1 cellular context compared by ENCODE assay signal in the genomic region with DNA sequence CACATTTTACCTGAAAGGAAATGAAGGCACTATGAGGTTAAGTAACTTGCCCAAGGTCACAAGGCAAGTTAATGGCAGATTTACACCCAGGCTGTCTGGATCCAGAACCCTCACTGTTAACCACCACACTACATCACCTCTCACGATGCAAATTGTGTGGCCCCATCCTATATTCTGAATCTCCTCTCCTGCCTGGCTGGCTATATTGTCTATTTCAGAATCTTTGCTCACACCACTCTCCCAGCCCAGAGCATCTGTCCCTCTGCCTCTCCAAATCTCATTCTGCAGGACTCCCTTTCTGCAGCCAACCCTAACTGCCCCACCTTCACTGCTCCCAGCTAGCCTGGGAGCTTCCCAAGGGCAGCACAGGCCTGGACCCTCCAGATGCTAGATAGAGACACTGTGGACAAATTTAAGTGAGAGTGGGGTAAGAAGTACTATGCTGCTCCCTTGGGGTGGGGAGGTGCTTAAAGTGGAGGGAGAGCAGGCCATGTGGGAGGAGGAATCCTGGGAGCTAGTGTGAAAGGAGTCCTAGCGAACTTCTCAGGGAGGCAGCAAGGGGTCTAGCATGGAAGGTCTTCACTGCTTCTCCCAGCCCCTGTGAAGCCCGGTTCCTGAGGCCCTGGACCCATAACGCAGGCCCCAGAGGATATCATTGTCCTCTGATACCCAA.
A peak's percentile ranks its signal among the peaks of the same experiment; 100 is the strongest.
TF ChIP-seq lines count a peak whose summit lies in the region.

No MANE protein-coding gene starts in this region.

TF ChIP-seq in WTC11, 78 proteins besides CTCF, POLR2A, EP300 and RAD21 (continued from another document):
- TF ChIP-seq, protein P1, sequence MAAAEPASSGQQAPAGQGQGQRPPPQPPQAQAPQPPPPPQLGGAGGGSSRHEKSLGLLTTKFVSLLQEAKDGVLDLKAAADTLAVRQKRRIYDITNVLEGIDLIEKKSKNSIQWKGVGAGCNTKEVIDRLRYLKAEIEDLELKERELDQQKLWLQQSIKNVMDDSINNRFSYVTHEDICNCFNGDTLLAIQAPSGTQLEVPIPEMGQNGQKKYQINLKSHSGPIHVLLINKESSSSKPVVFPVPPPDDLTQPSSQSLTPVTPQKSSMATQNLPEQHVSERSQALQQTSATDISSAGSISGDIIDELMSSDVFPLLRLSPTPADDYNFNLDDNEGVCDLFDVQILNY (CRISPR knock-in tag; IDR thresholded peaks at IDR 0.05): no peak
- TF ChIP-seq EMX1 (CRISPR knock-in tag; IDR thresholded peaks at IDR 0.05): 0 out of 2 replicates have a peak, but pooled peaks have one; percentile 68
